8 cellular contexts compared by ENCODE assay signal in genomic region chr9:110027624-110028023, GRCh38.
DNase-seq lines count a peak whose midpoint lies in the region; ATAC-seq lines count a peak whose summit lies in the region.
"Had no signal": no experiment of that assay in that cellular context is flagged by ENCODE, and none has a peak within 500 bp of the region (broad histone marks: within the 10 kb centered on the region; RNA-seq: fewer than 3 reads in every experiment).

No MANE protein-coding gene starts in this region.

- H3K4me1 ChIP-seq in iPS-18a (ENCODE audit: control insufficient read depth, low read depth, low read length) (peaks cover 16% of the 10 kb centered on the region), subcutaneous abdominal adipose tissue (ENCODE audit: control insufficient read depth in 5 of 5, insufficient read depth in 5 of 5, low read length in 5 of 5) (peaks cover 13 to 51% (median 36%) of the 10 kb centered on the region in 5 donors)

- H3K9ac ChIP-seq in iPS-18a (ENCODE audit: low read length) (peak overlapping the region; percentile 26), subcutaneous abdominal adipose tissue (ENCODE audit: low read length in 5 of 5) (peak overlapping the region in 4 of 5 donors; percentile 12 to 77 (median 60))

- H3K9me3 ChIP-seq in iPS-18a (ENCODE audit: control insufficient read depth, low read depth, low read length) (no peaks in the 10 kb centered on the region), subcutaneous abdominal adipose tissue (ENCODE audit: control insufficient read depth in 5 of 5, low read length in 5 of 5) (no peaks in the 10 kb centered on the region)

- DNase-seq in NCI-H146 treated with DMSO at 0.1 percent for 48 hours (lab: John Stamatoyannopoulos, UW; ENCODE audit: unreplicated experiment) = peak; percentile 85
- DNase-seq in astrocyte of the hippocampus (ENCODE audit: low read depth, low spot score) = peak; percentile 53
- DNase-seq in caudate nucleus (lab: John Stamatoyannopoulos, UW) = no peak
- DNase-seq in GDM1 (lab: John Stamatoyannopoulos, UW) = no peak
- DNase-seq: central memory CD4-positive, alpha-beta T cell had no signal

- H3K4me3 ChIP-seq in iPS-18a (ENCODE audit: low read length) (no peak overlapping the region), subcutaneous abdominal adipose tissue (ENCODE audit: low read depth in 1 of 5, low read length in 5 of 5) (peak overlapping the region in 1 of 5 donors; percentile 9)

- H3K27ac ChIP-seq in iPS-18a (ENCODE audit: low read length) (no peak overlapping the region), subcutaneous abdominal adipose tissue (ENCODE audit: low read depth, low read length) (peak overlapping the region; percentile 95), caudate nucleus (ENCODE audit: low read depth, low read length) (no peak overlapping the region)

- ATAC-seq in HG02642 (IDR thresholded peaks at IDR 0.05; ENCODE audit: poor library complexity, unreplicated experiment) = no peak

- no peaks in the 10 kb centered on the region for H3K27me3 ChIP-seq in iPS-18a (ENCODE audit: control insufficient read depth, insufficient read depth, low read length)
- H3K27me3 ChIP-seq in subcutaneous abdominal adipose tissue (ENCODE audit: control insufficient read depth in 5 of 5, insufficient read depth in 4 of 5, low read length in 5 of 5) = no peaks in the 10 kb centered on the region

- H3K36me3 ChIP-seq in iPS-18a (ENCODE audit: control insufficient read depth, low read depth, low read length) (no peaks in the 10 kb centered on the region), subcutaneous abdominal adipose tissue (ENCODE audit: control insufficient read depth in 5 of 5, insufficient read depth in 5 of 5, low read length in 5 of 5) (no peaks in the 10 kb centered on the region)

Comparison
In these comparisons a context has a peak if more than half of its experiments do, and no peak if none do; other contexts are left out.
1. DNase-seq: peak in NCI-H146 treated with DMSO at 0.1 percent for 48 hours (single experiment) and astrocyte of the hippocampus (single experiment); none in caudate nucleus (0 of 61) and GDM1 (single experiment).